8 cellular contexts compared by ENCODE assay signal in genomic region chr2:85785027-85785822, GRCh38. TPM values are rescaled to one million over a fixed set of nuclear protein-coding genes. Genes with fewer than 3 reads are reported as not detected.
DNase-seq lines count a peak whose midpoint lies in the region; ATAC-seq and TF ChIP-seq lines count a peak whose summit lies in the region.

No MANE protein-coding gene starts in this region.

- no peak overlapping the region for H3K27ac Mint-ChIP-seq in activated naive CD8-positive, alpha-beta T cell treated with anti-CD3 and anti-CD28 coated beads, Interleukin-2, amount 10 ng/mL, durations not matched to agents 7 days and 5 days
- no peak overlapping the region for H3K27ac Mint-ChIP-seq in endothelial cell (ENCODE audit: unreplicated experiment)

- H3K36me3 Mint-ChIP-seq in activated naive CD8-positive, alpha-beta T cell treated with anti-CD3 and anti-CD28 coated beads, Interleukin-2, amount 10 ng/mL, durations not matched to agents 7 days and 5 days = no peaks in the 10 kb centered on the region
- H3K36me3 Mint-ChIP-seq in endothelial cell (ENCODE audit: low read depth, unreplicated experiment) = no peaks in the 10 kb centered on the region

- peaks cover 7% of the 10 kb centered on the region for H3K4me1 Mint-ChIP-seq in activated naive CD8-positive, alpha-beta T cell treated with anti-CD3 and anti-CD28 coated beads, Interleukin-2, amount 10 ng/mL, durations not matched to agents 7 days and 5 days
- H3K4me1 Mint-ChIP-seq in endothelial cell (ENCODE audit: unreplicated experiment) = peaks cover 2% of the 10 kb centered on the region

- H3K9me3 Mint-ChIP-seq in activated naive CD8-positive, alpha-beta T cell treated with anti-CD3 and anti-CD28 coated beads, Interleukin-2, amount 10 ng/mL, durations not matched to agents 7 days and 5 days = no peaks in the 10 kb centered on the region
- no peaks in the 10 kb centered on the region for H3K9me3 Mint-ChIP-seq in endothelial cell (ENCODE audit: unreplicated experiment)

- TF ChIP-seq CTCF in endothelial cell (IDR thresholded peaks at IDR 0.05; ENCODE audit: unreplicated experiment) (no peak), omental fat pad (IDR thresholded peaks at IDR 0.05) (no peak)

- DNase-seq in DMS 273 (lab: John Stamatoyannopoulos, UW; ENCODE audit: unreplicated experiment) = peak; percentile 73
- no peak for DNase-seq in DMS 273 treated with DMSO at 0.1 percent for 48 hours (lab: John Stamatoyannopoulos, UW)
- no peak for DNase-seq in activated naive CD8-positive, alpha-beta T cell treated with anti-CD3 and anti-CD28 coated beads, Interleukin-2, amount 10 ng/mL, durations not matched to agents 7 days and 5 days
- DNase-seq in hippocampal formation (lab: John Stamatoyannopoulos, UW) = peak; percentile 51 to 68
- peak; percentile 87 for DNase-seq in stromal cell of bone marrow (ENCODE audit: low read depth)
- DNase-seq in endothelial cell (ENCODE audit: low spot score) = no peak
- DNase-seq in NCI-H2081 treated with DMSO at 0.1 percent for 48 hours (lab: John Stamatoyannopoulos, UW) = no peak
- DNase-seq in omental fat pad (ENCODE audit: low spot score) = no peak

- POLR2A ChIA-PET in activated naive CD8-positive, alpha-beta T cell treated with anti-CD3 and anti-CD28 coated beads, Interleukin-2, amount 10 ng/mL, durations not matched to agents 7 days and 5 days (lab: Charles Lee) = no interaction called here

- peak; percentile 54 for ATAC-seq in activated naive CD8-positive, alpha-beta T cell treated with anti-CD3 and anti-CD28 coated beads, Interleukin-2, amount 10 ng/mL, durations not matched to agents 7 days and 5 days (ENCODE audit: low read depth)
- no peak for ATAC-seq in omental fat pad (ENCODE audit: low FRiP score)

- peaks cover 14% of the 10 kb centered on the region for H3K27me3 Mint-ChIP-seq in activated naive CD8-positive, alpha-beta T cell treated with anti-CD3 and anti-CD28 coated beads, Interleukin-2, amount 10 ng/mL, durations not matched to agents 7 days and 5 days
- H3K27me3 Mint-ChIP-seq in endothelial cell (ENCODE audit: unreplicated experiment) = peaks cover 13% of the 10 kb centered on the region

- H3K4me3 Mint-ChIP-seq in activated naive CD8-positive, alpha-beta T cell treated with anti-CD3 and anti-CD28 coated beads, Interleukin-2, amount 10 ng/mL, durations not matched to agents 7 days and 5 days = no peak overlapping the region
- H3K4me3 Mint-ChIP-seq in endothelial cell (ENCODE audit: unreplicated experiment) = no peak overlapping the region

RNA-seq across cellular contexts. Expression of gene ATOH8, which starts 31.4 kb away (rescaled TPM):
- not detected for total RNA-seq in activated naive CD8-positive, alpha-beta T cell treated with anti-CD3 and anti-CD28 coated beads, Interleukin-2, amount 10 ng/mL, durations not matched to agents 7 days and 5 days
- total RNA-seq in endothelial cell (ENCODE audit: unreplicated experiment) (1.8 TPM), omental fat pad (100 to 1,000 TPM in 1 of 4 donors, 10 to 100 TPM in 3; 17.1 to 210 (median 45.9) TPM)

Comparison
In these comparisons a context has a peak if more than half of its experiments do, and no peak if none do; other contexts are left out.
1. DNase-seq: peak in DMS 273 (single experiment), hippocampal formation (2 of 2) and stromal cell of bone marrow (single experiment); none in DMS 273 treated with DMSO at 0.1 percent for 48 hours (single experiment), activated naive CD8-positive, alpha-beta T cell treated with anti-CD3 and anti-CD28 coated beads, Interleukin-2, amount 10 ng/mL, durations not matched to agents 7 days and 5 days (single experiment), endothelial cell (single experiment), NCI-H2081 treated with DMSO at 0.1 percent for 48 hours (single experiment) and omental fat pad (single experiment).